Comparison of ENCODE assay signal across 13 cellular contexts in genomic region chr16:68146583-68146982, GRCh38.
DNase-seq lines count a peak whose midpoint lies in the region; ATAC-seq, FAIRE-seq and TF ChIP-seq lines count a peak whose summit lies in the region.
"Had no signal": no experiment of that assay in that cellular context is flagged by ENCODE, and none has a peak within 500 bp of the region (broad histone marks: within the 10 kb centered on the region; RNA-seq: fewer than 3 reads in every experiment).

No MANE protein-coding gene starts in this region.

- TF ChIP-seq CTCF in HepG2 (CRISPR knock-in tag; IDR thresholded peaks at IDR 0.05), result no peak

- H3K79me2 ChIP-seq in ACC112 (ENCODE audit: control insufficient read depth, insufficient read depth, low read length, unreplicated experiment), result peaks cover 13% of the 10 kb centered on the region
- peaks cover 51% of the 10 kb centered on the region for H3K79me2 ChIP-seq in HepG2 (ENCODE audit: insufficient read depth, low read length)

- no peak overlapping the region for H3K4me3 ChIP-seq in ACC112 (ENCODE audit: low read depth, low read length)
- H3K4me3 ChIP-seq in HepG2 (replicated peaks in 1 of 3; ENCODE audit: insufficient read depth in 1 of 3, low read depth in 2 of 3, low read length in 3 of 3), result no peak overlapping the region

- FAIRE-seq in HepG2 (lab: Jason Lieb, UNC), result no peak
- FAIRE-seq: GM18507 had no signal

- ATAC-seq in HepG2, result peak; percentile 62
- ATAC-seq in HG03354 (IDR thresholded peaks at IDR 0.05; ENCODE audit: poor library complexity, severe bottlenecking, unreplicated experiment), result no peak
- ATAC-seq: Panc1 had no signal

- H2AFZ ChIP-seq in ACC112 (ENCODE audit: low read length, unreplicated experiment), result no peak overlapping the region
- no peak overlapping the region for H2AFZ ChIP-seq in HepG2 (ENCODE audit: low read length)

- DNase-seq in HEK293T (ENCODE audit: extremely low spot score) (peak; percentile 15), dermis blood vessel endothelial cell (peak; percentile 57), HepG2 (ENCODE audit: low spot score) (peak; percentile 50), NOMO-1 (lab: John Stamatoyannopoulos, UW; ENCODE audit: unreplicated experiment in 2 of 2) (no peak), NCI-H2196 treated with DMSO at 0.1 percent for 48 hours (lab: John Stamatoyannopoulos, UW; ENCODE audit: unreplicated experiment) (no peak)
- DNase-seq in effector CD8-positive, alpha-beta T cell (lab: John Stamatoyannopoulos, UW), result no peak
- DNase-seq: activated gamma-delta T cell, mammary epithelial cell had no signal

- BruUV-seq in HepG2 (replicated peaks; lab: Mats Ljungman, UMichigan), result no TSS peak

- no peaks in the 10 kb centered on the region for H3K9me3 ChIP-seq in HepG2 (ENCODE audit: low read length)

- POLR2A ChIA-PET in HEK293T (lab: Yijun Ruan, JAX) (no interaction called here), HepG2 (lab: Yijun Ruan, JAX) (no interaction called here)

- intact Hi-C loops in HepG2 (cut with micrococcal nuclease; ENCODE audit: unreplicated experiment), result no loop called here

- H4K20me1 ChIP-seq in HepG2 (ENCODE audit: insufficient read depth, low read length), result no peaks in the 10 kb centered on the region

- H3K27me3 ChIP-seq in ACC112 (ENCODE audit: insufficient read depth, low read length) (no peaks in the 10 kb centered on the region), HepG2 (ENCODE audit: control insufficient read depth in 1 of 2, insufficient read depth in 2 of 2, low read length in 2 of 2) (no peaks in the 10 kb centered on the region)

- CTCF ChIA-PET in HEK293T (lab: Yijun Ruan, JAX) (interaction anchor here (0.6 kb wide), 1 partner anchor 340 kb away, joined by 4 read pairs; no protein-coding TSS in a partner anchor), HepG2 (lab: Yijun Ruan, JAX; ENCODE audit: low intra/inter-chr PET ratio, low total read pairs) (no interaction called here)

- TF ChIP-seq RAD21 in HepG2 (CRISPR knock-in tag; IDR thresholded peaks at IDR 0.05), result no peak

- no peak overlapping the region for H3K4me2 ChIP-seq in HepG2 (ENCODE audit: low read depth, low read length)

- H3K27ac ChIP-seq in ACC112 (ENCODE audit: low read depth, low read length) (peak overlapping the region; percentile 45; the same call in 1 of the 2 replicates), HepG2 (ENCODE audit: extremely low read length, insufficient read depth, low read length) (peak overlapping the region; percentile 12)
- H3K27ac ChIP-seq: VCaP had no signal

- in situ Hi-C loops in HepG2 (cut with HindIII; ENCODE audit: extremely low pct_ligation_motif_present, low pct_unique_long_range_greater_than_20kb), result no loop called here

- WGBS in HepG2 (ENCODE audit: low lambda C conversion rate), result 65% methylated on average over 2 of the region's 2 CpGs

- no peak for TF ChIP-seq EP300 in HepG2 (IDR thresholded peaks at IDR 0.05; ENCODE audit: low read depth in 2 of 2, low read length in 2 of 2)
- no peak for TF ChIP-seq EP300 in HepG2 (CRISPR knock-in tag; IDR thresholded peaks at IDR 0.05; ENCODE audit: borderline replicate concordance)

- TF ChIP-seq POLR2A in HepG2 (IDR thresholded peaks at IDR 0.05; ENCODE audit: insufficient read depth in 1 of 2, low read depth in 2 of 2, low read length in 2 of 2), result no peak

- no peak overlapping the region for H3K9ac ChIP-seq in HepG2 (ENCODE audit: insufficient read depth, low read depth, low read length)

- H3K4me1 ChIP-seq in ACC112 (ENCODE audit: control insufficient read depth, insufficient read depth, low read length, unreplicated experiment) (peaks cover 22% of the 10 kb centered on the region), HepG2 (ENCODE audit: insufficient read depth, low read length) (peaks cover 22% of the 10 kb centered on the region)

- H3K36me3 ChIP-seq in ACC112 (ENCODE audit: insufficient read depth, low read length) (no peaks in the 10 kb centered on the region; the same call in 1 of the 2 replicates), HepG2 (replicated peaks in 1 of 2; ENCODE audit: control insufficient read depth in 1 of 2, insufficient read depth in 2 of 2, low read length in 2 of 2) (peaks cover 6 to 29% of the 10 kb centered on the region in 2 experiments)

TF ChIP-seq in HEK293T, 16 proteins besides CTCF, POLR2A, EP300 and RAD21:
- no peak for TF ChIP-seq FOXM1 (IDR thresholded peaks at IDR 0.05; ENCODE audit: borderline replicate concordance)

TF ChIP-seq in HepG2, 621 proteins besides CTCF, POLR2A, EP300 and RAD21:
- TF ChIP-seq ZNF782 (CRISPR knock-in tag; IDR thresholded peaks at IDR 0.05; ENCODE audit: borderline replicate concordance) (no peak), RFX1 (IDR thresholded peaks at IDR 0.05) (0 out of 2 replicates have a peak, but pooled peaks have one; percentile 40)

Comparison
In these comparisons a context has a peak if more than half of its experiments do, and no peak if none do; other contexts are left out.
1. DNase-seq: peak in HEK293T (single experiment), dermis blood vessel endothelial cell (single experiment) and HepG2 (single experiment); none in effector CD8-positive, alpha-beta T cell (single experiment), NOMO-1 (0 of 2) and NCI-H2196 treated with DMSO at 0.1 percent for 48 hours (single experiment).